ENCODE assay signal across 10 cellular contexts in the genomic region with DNA sequence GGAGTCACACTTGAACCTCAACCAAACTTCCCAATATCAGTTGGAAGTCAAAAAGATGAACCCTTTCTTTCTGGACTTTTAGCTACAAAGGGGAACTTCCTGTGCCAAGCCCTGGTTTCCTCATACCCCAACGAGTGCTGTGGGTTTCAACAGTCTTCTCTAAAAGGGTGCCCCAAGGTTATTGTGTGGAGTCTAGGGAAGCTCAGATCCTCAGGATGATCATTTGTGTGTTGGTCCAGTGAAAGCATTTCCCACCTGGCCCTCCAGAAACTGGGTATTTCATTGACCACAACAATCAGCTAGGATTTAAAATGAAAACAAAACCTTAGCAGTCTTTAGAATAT. TPM values are rescaled to one million over a fixed set of nuclear protein-coding genes. Genes with fewer than 3 reads are reported as not detected.
DNase-seq lines count a peak whose midpoint lies in the region; ATAC-seq and TF ChIP-seq lines count a peak whose summit lies in the region.
"Had no signal": no experiment of that assay in that cellular context is flagged by ENCODE, and none has a peak within 500 bp of the region (broad histone marks: within the 10 kb centered on the region; RNA-seq: fewer than 3 reads in every experiment).

No MANE protein-coding gene starts in this region.

- H3K4me1 ChIP-seq in BLaER1 = peaks cover 45% of the 10 kb centered on the region

- DNase-seq in activated CD8-positive, alpha-beta T cell treated with anti-CD3 and anti-CD28 coated beads, Interleukin-2, amount 10 ng/mL, durations not matched to agents 7 days and 5 days = no peak
- no peak for DNase-seq in natural killer cell
- DNase-seq in NCI-H1092 treated with DMSO at 0.1 percent for 48 hours (lab: John Stamatoyannopoulos, UW) = no peak
- DNase-seq: HFFc6, testis had no signal

- H3K9ac ChIP-seq in BLaER1 = no peak overlapping the region

- peaks cover 10 to 17% (median 16%) of the 10 kb centered on the region in 3 donors for H3K4me1 Mint-ChIP-seq in IgD-negative memory B cell
- H3K4me1 Mint-ChIP-seq in activated CD8-positive, alpha-beta T cell treated with anti-CD3 and anti-CD28 coated beads, Interleukin-2, amount 10 ng/mL, durations not matched to agents 7 days and 5 days (ENCODE audit: low read depth) = peaks cover 44% of the 10 kb centered on the region
- H3K4me1 Mint-ChIP-seq in natural killer cell = peaks cover 29 to 30% of the 10 kb centered on the region in 2 donors

- no peak overlapping the region for H3K4me3 ChIP-seq in BLaER1
- H3K4me3 ChIP-seq: testis had no signal

- H3K36me3 Mint-ChIP-seq in IgD-negative memory B cell (peaks cover 8% of the 10 kb centered on the region), natural killer cell (no peaks in the 10 kb centered on the region)
- peaks cover 62% of the 10 kb centered on the region for H3K36me3 Mint-ChIP-seq in activated CD8-positive, alpha-beta T cell treated with anti-CD3 and anti-CD28 coated beads, Interleukin-2, amount 10 ng/mL, durations not matched to agents 7 days and 5 days (ENCODE audit: low read depth)

- TF ChIP-seq CTCF in natural killer cell (IDR thresholded peaks at IDR 0.05) = no peak

- no peaks in the 10 kb centered on the region for H4K20me1 ChIP-seq in BLaER1

- POLR2A ChIA-PET in activated CD8-positive, alpha-beta T cell treated with anti-CD3 and anti-CD28 coated beads, Interleukin-2, amount 10 ng/mL, durations not matched to agents 7 days and 5 days (lab: Charles Lee) = interaction anchor here (0.6 to 2.1 kb wide), 5 partner anchors 9 to 441 kb away, joined by 3 to 7 read pairs (median 5); no protein-coding TSS in a partner anchor

- H3K36me3 ChIP-seq in BLaER1 = peaks cover 84% of the 10 kb centered on the region

- peak overlapping the region; percentile 71 for H3K4me2 ChIP-seq in BLaER1

- H3K27ac Mint-ChIP-seq in IgD-negative memory B cell (peak overlapping the region; percentile 85 to 93 (median 88)), natural killer cell (peak overlapping the region; percentile 97 to 98)
- peak overlapping the region; percentile 96 for H3K27ac Mint-ChIP-seq in activated CD8-positive, alpha-beta T cell treated with anti-CD3 and anti-CD28 coated beads, Interleukin-2, amount 10 ng/mL, durations not matched to agents 7 days and 5 days
- H3K27ac Mint-ChIP-seq: HFFc6 had no signal

- no peaks in the 10 kb centered on the region for H3K9me3 ChIP-seq in BLaER1
- H3K9me3 ChIP-seq: testis had no signal

- no peaks in the 10 kb centered on the region for H3K27me3 Mint-ChIP-seq in IgD-negative memory B cell
- H3K27me3 Mint-ChIP-seq in activated CD8-positive, alpha-beta T cell treated with anti-CD3 and anti-CD28 coated beads, Interleukin-2, amount 10 ng/mL, durations not matched to agents 7 days and 5 days (ENCODE audit: low read depth) = no peaks in the 10 kb centered on the region
- no peaks in the 10 kb centered on the region for H3K27me3 Mint-ChIP-seq in natural killer cell (ENCODE audit: low read depth in 2 of 2)

- H3K4me3 Mint-ChIP-seq in IgD-negative memory B cell = peak overlapping the region in 1 of 4 donors; percentile 17
- no peak overlapping the region for H3K4me3 Mint-ChIP-seq in activated CD8-positive, alpha-beta T cell treated with anti-CD3 and anti-CD28 coated beads, Interleukin-2, amount 10 ng/mL, durations not matched to agents 7 days and 5 days
- no peak overlapping the region for H3K4me3 Mint-ChIP-seq in natural killer cell
- H3K4me3 Mint-ChIP-seq: HFFc6 had no signal

- peak overlapping the region; percentile 66 for H3K27ac ChIP-seq in BLaER1

- H3K27me3 ChIP-seq in BLaER1 = no peaks in the 10 kb centered on the region
- H3K27me3 ChIP-seq: testis had no signal

- no peaks in the 10 kb centered on the region for H3K9me3 Mint-ChIP-seq in IgD-negative memory B cell
- no peaks in the 10 kb centered on the region for H3K9me3 Mint-ChIP-seq in activated CD8-positive, alpha-beta T cell treated with anti-CD3 and anti-CD28 coated beads, Interleukin-2, amount 10 ng/mL, durations not matched to agents 7 days and 5 days (ENCODE audit: insufficient read depth)
- no peaks in the 10 kb centered on the region for H3K9me3 Mint-ChIP-seq in natural killer cell
- H3K9me3 Mint-ChIP-seq: HFFc6 had no signal

- intact Hi-C loops in natural killer cell (cut with micrococcal nuclease) = no loop called here

- CTCF ChIA-PET in activated CD8-positive, alpha-beta T cell treated with anti-CD3 and anti-CD28 coated beads, Interleukin-2, amount 10 ng/mL, durations not matched to agents 7 days and 5 days (lab: Charles Lee) = interaction anchor here (0.9 to 3.2 kb wide), 11 partner anchors 9 to 180 kb away, joined by 3 to 45 read pairs (median 4); a partner anchor contains a TSS

- ATAC-seq in activated CD8-positive, alpha-beta T cell treated with anti-CD3 and anti-CD28 coated beads, Interleukin-2, amount 10 ng/mL, durations not matched to agents 7 days and 5 days = no peak
- ATAC-seq in natural killer cell = no peak
- no peak for ATAC-seq in HG03442 (IDR thresholded peaks at IDR 0.05; ENCODE audit: unreplicated experiment)
- ATAC-seq in GM19023 (IDR thresholded peaks at IDR 0.05; ENCODE audit: unreplicated experiment) = no peak
- ATAC-seq in GM21529 (IDR thresholded peaks at IDR 0.05; ENCODE audit: unreplicated experiment) = no peak

RNA-seq across cellular contexts. Expression of a gene that starts 29.4 kb away (rescaled TPM):
- polyA plus RNA-seq in IgD-negative memory B cell = 27.5 TPM
- 10 to 100 TPM; 38.7 to 41.0 TPM for total RNA-seq in activated CD8-positive, alpha-beta T cell treated with anti-CD3 and anti-CD28 coated beads, Interleukin-2, amount 10 ng/mL, durations not matched to agents 7 days and 5 days
- 10 to 100 TPM; 34.8 to 39.3 (median 38.2) TPM for total RNA-seq in natural killer cell

RNA-seq across cellular contexts. Expression of a gene that starts 57.2 kb away (rescaled TPM):
- polyA plus RNA-seq in IgD-negative memory B cell = 17.0 TPM
- 10 to 100 TPM; 32.2 to 32.7 TPM for total RNA-seq in activated CD8-positive, alpha-beta T cell treated with anti-CD3 and anti-CD28 coated beads, Interleukin-2, amount 10 ng/mL, durations not matched to agents 7 days and 5 days
- total RNA-seq in natural killer cell = 10 to 100 TPM; 19.6 to 27.4 (median 20.9) TPM
